9 cellular contexts compared by ENCODE assay signal in genomic region chr5:172793577-172794488, GRCh38. TPM values are rescaled to one million over a fixed set of nuclear protein-coding genes. Genes with fewer than 3 reads are reported as not detected.
A peak's percentile ranks its signal among the peaks of the same experiment; 100 is the strongest.
DNase-seq lines count a peak whose midpoint lies in the region; ATAC-seq and TF ChIP-seq lines count a peak whose summit lies in the region.
"Had no signal": no experiment of that assay in that cellular context is flagged by ENCODE, and none has a peak within 500 bp of the region (broad histone marks: within the 10 kb centered on the region; RNA-seq: fewer than 3 reads in every experiment).

No MANE protein-coding gene starts in this region.

- ATAC-seq in gastroesophageal sphincter = no peak

- H3K9me3 ChIP-seq in SJSA1 (replicated peaks) = 0 out of 2 replicates have a peak, but pooled peaks cover 5% of the 10 kb centered on the region
- no peaks in the 10 kb centered on the region for H3K9me3 ChIP-seq in gastroesophageal sphincter
- H3K9me3 ChIP-seq in stomach smooth muscle (ENCODE audit: control insufficient read depth in 2 of 2, low read length in 2 of 2) = no peaks in the 10 kb centered on the region

- H3K27ac ChIP-seq in SJSA1 (peak overlapping the region; percentile 20), gastroesophageal sphincter (peak overlapping the region; percentile 82 to 90 (median 86)), stomach smooth muscle (ENCODE audit: low read length) (peak overlapping the region; percentile 86)

- TF ChIP-seq CTCF in gastroesophageal sphincter (IDR thresholded peaks at IDR 0.05) = no peak

- H3K4me3 ChIP-seq in SJSA1 (no peak overlapping the region), gastroesophageal sphincter (no peak overlapping the region), stomach smooth muscle (ENCODE audit: low read length in 2 of 2) (no peak overlapping the region)

- whole genome bisulfite sequencing in gastroesophageal sphincter (ENCODE audit: low coverage in 1 of 2), 2 donors = 64 to 94% methylated on average over 7 to 13 of the region's 17 CpGs

- no peak overlapping the region for H3K9ac ChIP-seq in stomach smooth muscle (ENCODE audit: low read length in 2 of 2)

- no peaks in the 10 kb centered on the region for H3K27me3 ChIP-seq in SJSA1 (replicated peaks)
- H3K27me3 ChIP-seq in gastroesophageal sphincter = no peaks in the 10 kb centered on the region
- no peaks in the 10 kb centered on the region for H3K27me3 ChIP-seq in stomach smooth muscle (ENCODE audit: control insufficient read depth in 1 of 2, insufficient read depth in 2 of 2, low read length in 2 of 2)

- DNase-seq in HCEC 1CT = peak; percentile 56
- DNase-seq in SJSA1 (ENCODE audit: low read depth in 1 of 2, low spot score in 2 of 2) = peak; percentile 66 to 76
- no peak for DNase-seq in activated naive CD4-positive, alpha-beta T cell (lab: John Stamatoyannopoulos, UW)
- DNase-seq in hippocampal formation (lab: John Stamatoyannopoulos, UW) = no peak
- no peak for DNase-seq in SHP77 treated with DMSO at 0.1 percent for 48 hours (lab: John Stamatoyannopoulos, UW)
- no peak for DNase-seq in AG20443 (ENCODE audit: low spot score)
- DNase-seq: amygdala had no signal

- TF ChIP-seq EP300 in gastroesophageal sphincter (IDR thresholded peaks at IDR 0.05) = no peak

- TF ChIP-seq POLR2A in gastroesophageal sphincter (IDR thresholded peaks at IDR 0.05) = no peak

- H3K36me3 ChIP-seq in SJSA1 (no peaks in the 10 kb centered on the region), gastroesophageal sphincter (no peaks in the 10 kb centered on the region), stomach smooth muscle (ENCODE audit: control insufficient read depth in 2 of 2, insufficient read depth in 2 of 2, low read length in 2 of 2) (no peaks in the 10 kb centered on the region)

- H3K4me1 ChIP-seq in SJSA1 (replicated peaks) (peaks cover 79% of the 10 kb centered on the region), gastroesophageal sphincter (peaks cover 5 to 79% (median 38%) of the 10 kb centered on the region in 3 donors), stomach smooth muscle (ENCODE audit: control insufficient read depth, insufficient read depth, low read length) (peaks cover 47% of the 10 kb centered on the region)

RNA-seq across cellular contexts. Expression of gene DUSP1, which starts 22.8 kb away (rescaled TPM):
- 322 and 475 TPM in 2 replicates for total RNA-seq in SJSA1 (2014; rRNA removed; shearing (Covaris generic))
- total RNA-seq in gastroesophageal sphincter = 100 to 1,000 TPM; 488 to 965 (median 649) TPM

RNA-seq across cellular contexts. Expression of gene ERGIC1, which starts 40.2 kb away (rescaled TPM):
- 115 and 202 TPM in 2 replicates for total RNA-seq in SJSA1 (2014; rRNA removed; shearing (Covaris generic))
- 100 to 1,000 TPM; 116 to 172 (median 144) TPM for total RNA-seq in gastroesophageal sphincter

Comparison
In these comparisons a context has a peak if more than half of its experiments do, and no peak if none do; other contexts are left out.
1. DNase-seq: peak in HCEC 1CT (single experiment) and SJSA1 (2 of 2); none in activated naive CD4-positive, alpha-beta T cell (0 of 4), hippocampal formation (0 of 2), SHP77 treated with DMSO at 0.1 percent for 48 hours (single experiment) and AG20443 (single experiment).
2. H3K27ac ChIP-seq: peak in every context shown above with its lines; median percentile 86 in gastroesophageal sphincter; 86 in stomach smooth muscle; 20 in SJSA1.